In the genomic region with DNA sequence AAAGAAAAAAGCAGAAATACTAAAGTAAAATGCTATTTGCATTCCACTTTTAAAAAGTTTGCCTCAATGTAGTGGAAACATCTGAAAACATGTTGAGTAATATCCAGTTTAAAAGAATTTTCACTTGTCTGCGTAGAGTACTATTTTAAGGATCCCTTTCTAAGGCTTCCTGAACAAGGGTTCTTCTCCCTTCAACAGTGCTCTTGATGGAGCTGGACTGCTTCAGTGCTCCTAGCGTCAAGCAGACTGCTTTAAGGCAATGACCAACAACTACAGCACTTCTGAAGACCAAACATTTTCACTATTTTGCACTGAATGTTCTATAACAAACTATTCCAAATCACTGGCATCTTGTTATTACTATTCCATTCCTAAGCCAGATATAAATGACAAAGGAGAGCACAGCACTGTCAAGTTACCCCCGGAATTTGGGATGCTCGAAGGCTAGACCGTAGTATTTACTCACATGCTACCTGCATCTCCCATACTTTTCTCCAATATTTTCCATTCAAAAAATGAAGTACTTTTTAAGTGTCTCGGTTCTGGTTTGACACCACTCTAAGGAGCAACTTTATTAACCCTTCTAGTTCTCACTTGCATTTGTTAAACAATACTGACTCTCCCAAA, we compare ENCODE assay signal across 18 cellular contexts. TPM values are rescaled to one million over a fixed set of nuclear protein-coding genes. Genes with fewer than 3 reads are reported as not detected.
DNase-seq lines count a peak whose midpoint lies in the region; ATAC-seq lines count a peak whose summit lies in the region.
"Had no signal": no experiment of that assay in that cellular context is flagged by ENCODE, and none has a peak within 500 bp of the region (broad histone marks: within the 10 kb centered on the region; RNA-seq: fewer than 3 reads in every experiment).

No MANE protein-coding gene starts in this region.

- no peak overlapping the region for H3K9ac ChIP-seq in HUES48 (ENCODE audit: low read depth, low read length)
- H3K9ac ChIP-seq: GM23248 had no signal

- peaks cover 39% of the 10 kb centered on the region for H3K4me1 ChIP-seq in HUES48 (ENCODE audit: control insufficient read depth, insufficient read depth, low read length)

- no peak for ATAC-seq in stimulated activated naive B cell treated with anti-CD40 and anti-IgM and Interleukin-4, amounts not matched to agents 10 μg/mL and 1 μg/mL and 100 μg/mL, for 72 hours (replicated peaks)
- ATAC-seq: Panc1 had no signal

- H3K9me3 Mint-ChIP-seq in activated naive CD4-positive, alpha-beta T cell treated with anti-CD3 and anti-CD28 coated beads, Interleukin-2, amount 50 U/mL, for 24 hours, result no peaks in the 10 kb centered on the region
- no peaks in the 10 kb centered on the region for H3K9me3 Mint-ChIP-seq in activated naive CD4-positive, alpha-beta T cell treated with anti-CD3 and anti-CD28 coated beads for 36 hours
- no peaks in the 10 kb centered on the region for H3K9me3 Mint-ChIP-seq in stimulated activated naive B cell treated with anti-CD40 and anti-IgM and Interleukin-4, amounts not matched to agents 10 μg/mL and 1 μg/mL and 100 μg/mL, for 72 hours

- H3K4me1 Mint-ChIP-seq in activated naive CD4-positive, alpha-beta T cell treated with anti-CD3 and anti-CD28 coated beads, Interleukin-2, amount 50 U/mL, for 24 hours, result peaks cover 15% of the 10 kb centered on the region
- peaks cover 16% of the 10 kb centered on the region for H3K4me1 Mint-ChIP-seq in activated naive CD4-positive, alpha-beta T cell treated with anti-CD3 and anti-CD28 coated beads for 36 hours (ENCODE audit: low read depth)
- peaks cover 7 to 8% of the 10 kb centered on the region in 2 donors for H3K4me1 Mint-ChIP-seq in stimulated activated naive B cell treated with anti-CD40 and anti-IgM and Interleukin-4, amounts not matched to agents 10 μg/mL and 1 μg/mL and 100 μg/mL, for 72 hours

- intact Hi-C loops in activated naive CD4-positive, alpha-beta T cell treated with anti-CD3 and anti-CD28 coated beads for 36 hours (cut with micrococcal nuclease), result loop anchor here (10.0 kb wide), 1 partner anchor 457 kb away; no protein-coding TSS in a partner anchor

- no peak for DNase-seq in activated naive CD4-positive, alpha-beta T cell treated with anti-CD3 and anti-CD28 coated beads for 36 hours
- DNase-seq in iPS-NIHi11 (ENCODE audit: low spot score) (peak; percentile 10), amniotic stem cell (lab: John Stamatoyannopoulos, UW) (no peak), OCI-M1 (lab: John Stamatoyannopoulos, UW) (no peak)
- no peak for DNase-seq in stimulated activated naive B cell treated with anti-CD40 and anti-IgM and Interleukin-4, amounts not matched to agents 10 μg/mL and 1 μg/mL and 100 μg/mL, for 72 hours
- DNase-seq in activated CD4-positive, alpha-beta T cell treated with anti-CD3 and anti-CD28 coated beads for 48 hours, result no peak
- DNase-seq: DMS79 treated with DMSO at 0.1 percent for 48 hours, GM23248, Karpas-422, MM.1S, NCI-H1105, NCI-H1694 treated with DMSO at 0.1 percent for 48 hours, NCI-H446, NCI-H748 treated with DMSO at 0.1 percent for 48 hours, Right ventricle myocardium superior had no signal

- no peak overlapping the region for H3K4me3 ChIP-seq in HUES48 (ENCODE audit: low read depth, low read length)
- H3K4me3 ChIP-seq: GM23248 had no signal

- no peaks in the 10 kb centered on the region for H3K27me3 ChIP-seq in HUES48 (ENCODE audit: control insufficient read depth, insufficient read depth, low read length)

- peak overlapping the region; percentile 41 for H3K27ac Mint-ChIP-seq in activated naive CD4-positive, alpha-beta T cell treated with anti-CD3 and anti-CD28 coated beads, Interleukin-2, amount 50 U/mL, for 24 hours
- no peak overlapping the region for H3K27ac Mint-ChIP-seq in activated naive CD4-positive, alpha-beta T cell treated with anti-CD3 and anti-CD28 coated beads for 36 hours
- peak overlapping the region; percentile 66 for H3K27ac Mint-ChIP-seq in stimulated activated naive B cell treated with anti-CD40 and anti-IgM and Interleukin-4, amounts not matched to agents 10 μg/mL and 1 μg/mL and 100 μg/mL, for 72 hours

- H3K27me3 Mint-ChIP-seq in activated naive CD4-positive, alpha-beta T cell treated with anti-CD3 and anti-CD28 coated beads, Interleukin-2, amount 50 U/mL, for 24 hours, result no peaks in the 10 kb centered on the region
- no peaks in the 10 kb centered on the region for H3K27me3 Mint-ChIP-seq in activated naive CD4-positive, alpha-beta T cell treated with anti-CD3 and anti-CD28 coated beads for 36 hours (ENCODE audit: low read depth)
- no peaks in the 10 kb centered on the region for H3K27me3 Mint-ChIP-seq in stimulated activated naive B cell treated with anti-CD40 and anti-IgM and Interleukin-4, amounts not matched to agents 10 μg/mL and 1 μg/mL and 100 μg/mL, for 72 hours

- no peak overlapping the region for H3K4me3 Mint-ChIP-seq in activated naive CD4-positive, alpha-beta T cell treated with anti-CD3 and anti-CD28 coated beads, Interleukin-2, amount 50 U/mL, for 24 hours
- no peak overlapping the region for H3K4me3 Mint-ChIP-seq in activated naive CD4-positive, alpha-beta T cell treated with anti-CD3 and anti-CD28 coated beads for 36 hours
- no peak overlapping the region for H3K4me3 Mint-ChIP-seq in stimulated activated naive B cell treated with anti-CD40 and anti-IgM and Interleukin-4, amounts not matched to agents 10 μg/mL and 1 μg/mL and 100 μg/mL, for 72 hours

- H3K36me3 ChIP-seq in HUES48 (ENCODE audit: control insufficient read depth, insufficient read depth, low read length), result peaks cover 66% of the 10 kb centered on the region

- H3K9me3 ChIP-seq in HUES48 (ENCODE audit: control insufficient read depth, insufficient read depth, low read length), result no peaks in the 10 kb centered on the region

- peak overlapping the region; percentile 75 for H3K27ac ChIP-seq in HUES48 (ENCODE audit: low read depth, low read length)
- H3K27ac ChIP-seq: GM23248 had no signal

- peaks cover 5% of the 10 kb centered on the region for H3K36me3 Mint-ChIP-seq in activated naive CD4-positive, alpha-beta T cell treated with anti-CD3 and anti-CD28 coated beads, Interleukin-2, amount 50 U/mL, for 24 hours
- H3K36me3 Mint-ChIP-seq in activated naive CD4-positive, alpha-beta T cell treated with anti-CD3 and anti-CD28 coated beads for 36 hours (ENCODE audit: low read depth), result peaks cover 24% of the 10 kb centered on the region
- H3K36me3 Mint-ChIP-seq in stimulated activated naive B cell treated with anti-CD40 and anti-IgM and Interleukin-4, amounts not matched to agents 10 μg/mL and 1 μg/mL and 100 μg/mL, for 72 hours, result peaks cover 14 to 23% of the 10 kb centered on the region in 2 donors

- CTCF ChIA-PET in activated naive CD4-positive, alpha-beta T cell treated with anti-CD3 and anti-CD28 coated beads for 36 hours (lab: Charles Lee), result no interaction called here

RNA-seq across cellular contexts. Expression of gene TMEM165, which starts 36.1 kb away (rescaled TPM):
- 10 to 100 TPM; 39.1 to 40.6 TPM for total RNA-seq in activated naive CD4-positive, alpha-beta T cell treated with anti-CD3 and anti-CD28 coated beads for 36 hours
